ENCODE assay signal across 16 cellular contexts in genomic region chr14:74973905-74974363, GRCh38. TPM values are rescaled to one million over a fixed set of nuclear protein-coding genes. Genes with fewer than 3 reads are reported as not detected.
A peak's percentile ranks its signal among the peaks of the same experiment; 100 is the strongest.
DNase-seq lines count a peak whose midpoint lies in the region; ATAC-seq and TF ChIP-seq lines count a peak whose summit lies in the region.
"Had no signal": no experiment of that assay in that cellular context is flagged by ENCODE, and none has a peak within 500 bp of the region (broad histone marks: within the 10 kb centered on the region; RNA-seq: fewer than 3 reads in every experiment).

No MANE protein-coding gene starts in this region.

- H3K27me3 ChIP-seq in Caco-2 (replicated peaks; ENCODE audit: control insufficient read depth, insufficient read depth, low read length) (no peaks in the 10 kb centered on the region), IMR-90 (ENCODE audit: control insufficient read depth, insufficient read depth, low read length) (peaks cover 13% of the 10 kb centered on the region), endodermal cell (ENCODE audit: control insufficient read depth, insufficient read depth, low read length, poor library complexity, severe bottlenecking) (no peaks in the 10 kb centered on the region), neural progenitor cell (peaks cover 6% of the 10 kb centered on the region), spleen (replicated peaks in 1 of 7) (no peaks in the 10 kb centered on the region)
- H3K27me3 ChIP-seq: thyroid gland had no signal

- no peak overlapping the region for H2BK5ac ChIP-seq in IMR-90 (ENCODE audit: low read depth, low read length, poor library complexity, severe bottlenecking)

- H3K27ac ChIP-seq in IMR-90 (ENCODE audit: insufficient read depth, low read length) (no peak overlapping the region), endodermal cell (ENCODE audit: low read depth, low read length) (no peak overlapping the region), neural progenitor cell (no peak overlapping the region), spleen (peak overlapping the region in 1 of 8 donors; percentile 16)
- H3K27ac ChIP-seq: thyroid gland had no signal

- dilution Hi-C loops in IMR-90 (cut with HindIII; ENCODE audit: low sequenced_read_pairs, unreplicated experiment), result no loop called here

- H3K4me2 ChIP-seq in IMR-90 (ENCODE audit: low read depth, low read length) (no peak overlapping the region), neural progenitor cell (no peak overlapping the region)

- in situ Hi-C loops in IMR-90 (cut with MboI; ENCODE audit: low sequenced_read_pairs), result no loop called here

- CTCF ChIA-PET in Caco-2 (lab: Charles Lee), result interaction anchor here (1.4 kb wide), 1 partner anchor 24 kb away, joined by 3 read pairs; no protein-coding TSS in a partner anchor
- CTCF ChIA-PET in IMR-90 (lab: Yijun Ruan, JAX), result no interaction called here

- no peak overlapping the region for H4K91ac ChIP-seq in IMR-90 (ENCODE audit: insufficient read depth, low read depth, low read length)

- ATAC-seq in IMR-90 (ENCODE audit: low read depth) (no peak), HG02798 (IDR thresholded peaks at IDR 0.05; ENCODE audit: poor library complexity, unreplicated experiment) (no peak), GM21737 (IDR thresholded peaks at IDR 0.05; ENCODE audit: unreplicated experiment) (no peak)

- no peak overlapping the region for H3K56ac ChIP-seq in IMR-90 (ENCODE audit: extremely low read depth, insufficient read depth, low read length)

- no peak overlapping the region for H2BK15ac ChIP-seq in IMR-90 (ENCODE audit: low read depth, low read length)

- H3K18ac ChIP-seq in IMR-90 (ENCODE audit: low read depth, low read length), result no peak overlapping the region

- H3K4me3 Mint-ChIP-seq in Caco-2 (ENCODE audit: unreplicated experiment) (peak overlapping the region; percentile 39), endodermal cell (no peak overlapping the region), neural progenitor cell (peak overlapping the region; percentile 32)
- H3K4me3 Mint-ChIP-seq: activated CD4-positive, alpha-beta T cell treated with anti-CD3 and anti-CD28 coated beads, Interleukin-2, amount 10 ng/mL, durations not matched to agents 24 days and 14 days; memory B cell had no signal

- H3F3A ChIP-seq in neural progenitor cell (ENCODE audit: low read depth), result peaks cover 1% of the 10 kb centered on the region

- H2BK20ac ChIP-seq in IMR-90 (ENCODE audit: low read depth, low read length), result no peak overlapping the region

- H3K9me3 ChIP-seq in Caco-2 (no peaks in the 10 kb centered on the region), IMR-90 (ENCODE audit: control insufficient read depth, insufficient read depth, low read length) (no peaks in the 10 kb centered on the region), endodermal cell (ENCODE audit: control insufficient read depth, low read length) (no peaks in the 10 kb centered on the region), neural progenitor cell (ENCODE audit: low read depth) (no peaks in the 10 kb centered on the region), spleen (no peaks in the 10 kb centered on the region)
- H3K9me3 ChIP-seq: thyroid gland had no signal

- H3K9me1 ChIP-seq in IMR-90 (ENCODE audit: insufficient read depth, low read length), result 0 out of 2 replicates have a peak, but pooled peaks cover 3% of the 10 kb centered on the region

- TF ChIP-seq RAD21 in IMR-90 (IDR thresholded peaks at IDR 0.05; ENCODE audit: low read length), result no peak

- DNase-seq in Caco-2, result no peak
- DNase-seq in IMR-90, result no peak
- no peak for DNase-seq in endodermal cell
- DNase-seq in neural progenitor cell (ENCODE audit: low spot score), result no peak
- no peak for DNase-seq in spleen
- no peak for DNase-seq in OCI-M1 (lab: John Stamatoyannopoulos, UW)
- DNase-seq: activated CD8-positive, alpha-beta memory T cell treated with anti-CD3 and anti-CD28 coated beads, Interleukin-2, amount 50 U/mL, for 4 hours; NCI-H510A; retina; SHP77 had no signal

- H3K79me1 ChIP-seq in IMR-90 (ENCODE audit: low read depth in 1 of 2, low read length in 2 of 2), result no peaks in the 10 kb centered on the region

- peak overlapping the region; percentile 48; the same call in 1 of the 2 replicates for H2BK120ac ChIP-seq in IMR-90 (ENCODE audit: low read depth, low read length)

- TF ChIP-seq POLR2A in IMR-90 (IDR thresholded peaks at IDR 0.05; ENCODE audit: low read depth, low read length), result no peak
- no peak for TF ChIP-seq POLR2A in spleen (IDR thresholded peaks at IDR 0.05)

- intact Hi-C loops in Caco-2 (cut with micrococcal nuclease; ENCODE audit: unreplicated experiment), result loop anchor here (1.0 kb wide), 2 partner anchors 19 to 23 kb away; partner anchors contain the start of gene PGF
- intact Hi-C loops in IMR-90 (cut with micrococcal nuclease), result no loop called here
- intact Hi-C loops in spleen (cut with DNase I; ENCODE audit: low total_unique reads), result no loop called here

- POLR2A ChIA-PET in Caco-2 (lab: Charles Lee) (interaction anchor here (1.7 kb wide), 1 partner anchor 19 kb away, joined by 6 read pairs; the partner anchor contains the start of gene PGF), IMR-90 (lab: Charles Lee; ENCODE audit: unreplicated experiment) (no interaction called here)

- H3K4ac ChIP-seq in IMR-90 (ENCODE audit: low read depth, low read length), result no peak overlapping the region

- no peak overlapping the region for H3K23ac ChIP-seq in IMR-90 (ENCODE audit: low read depth, low read length)

- H3K79me2 ChIP-seq in neural progenitor cell (ENCODE audit: low read depth), result no peaks in the 10 kb centered on the region

- H3K14ac ChIP-seq in IMR-90 (replicated peaks; ENCODE audit: low read depth, low read length), result no peak overlapping the region

- H3K4me1 ChIP-seq in Caco-2 (peaks cover 37% of the 10 kb centered on the region), IMR-90 (ENCODE audit: control insufficient read depth, insufficient read depth, low read length) (no peaks in the 10 kb centered on the region), endodermal cell (ENCODE audit: control insufficient read depth, insufficient read depth, low read length) (peaks cover 8% of the 10 kb centered on the region), neural progenitor cell (peaks cover 22% of the 10 kb centered on the region), spleen (peaks cover 0 to 17% (median 12%) of the 10 kb centered on the region in 6 donors)

- H3K27me3 Mint-ChIP-seq in Caco-2 (ENCODE audit: insufficient read depth, unreplicated experiment), result no peaks in the 10 kb centered on the region
- peaks cover 2% of the 10 kb centered on the region for H3K27me3 Mint-ChIP-seq in endodermal cell (ENCODE audit: insufficient read depth)
- peaks cover 17% of the 10 kb centered on the region for H3K27me3 Mint-ChIP-seq in neural progenitor cell (ENCODE audit: insufficient read depth, low read depth)
- H3K27me3 Mint-ChIP-seq: memory B cell had no signal

- BruUV-seq in Caco-2 (replicated peaks; lab: Mats Ljungman, UMichigan) (no TSS peak), IMR-90 (replicated peaks; lab: Mats Ljungman, UMichigan) (no TSS peak)

- H2AK5ac ChIP-seq in IMR-90 (ENCODE audit: low read depth, low read length), result no peak overlapping the region

- H3K4me3 ChIP-seq in Caco-2 (ENCODE audit: low read depth, low read length) (no peak overlapping the region), IMR-90 (ENCODE audit: insufficient read depth, low read depth, low read length) (no peak overlapping the region), endodermal cell (ENCODE audit: low read length) (no peak overlapping the region), neural progenitor cell (no peak overlapping the region), spleen (no peak overlapping the region)
- H3K4me3 ChIP-seq: thyroid gland had no signal

- no peak overlapping the region for H4K5ac ChIP-seq in IMR-90 (ENCODE audit: low read depth, low read length)

- H4K8ac ChIP-seq in IMR-90 (ENCODE audit: low read depth in 2 of 2, low read length in 2 of 2), result no peak overlapping the region

- no peak overlapping the region for H2AFZ ChIP-seq in IMR-90 (replicated peaks; ENCODE audit: low read length, poor library complexity)
- H2AFZ ChIP-seq in neural progenitor cell (replicated peaks), result no peak overlapping the region

- H2AK9ac ChIP-seq in IMR-90 (replicated peaks; ENCODE audit: low read depth, low read length, poor library complexity), result no peak overlapping the region

- no peaks in the 10 kb centered on the region for H3K36me3 Mint-ChIP-seq in Caco-2 (ENCODE audit: insufficient read depth, unreplicated experiment)
- no peaks in the 10 kb centered on the region for H3K36me3 Mint-ChIP-seq in endodermal cell (ENCODE audit: low read depth)
- H3K36me3 Mint-ChIP-seq in neural progenitor cell, result no peaks in the 10 kb centered on the region
- H3K36me3 Mint-ChIP-seq: memory B cell had no signal

- H3K36me3 ChIP-seq in Caco-2 (ENCODE audit: control insufficient read depth, insufficient read depth, low read length) (no peaks in the 10 kb centered on the region), IMR-90 (ENCODE audit: control insufficient read depth, insufficient read depth, low read length) (no peaks in the 10 kb centered on the region), endodermal cell (ENCODE audit: control insufficient read depth, insufficient read depth, low read length) (no peaks in the 10 kb centered on the region), neural progenitor cell (no peaks in the 10 kb centered on the region), spleen (no peaks in the 10 kb centered on the region)
- H3K36me3 ChIP-seq: thyroid gland had no signal

- H3K4me1 Mint-ChIP-seq in Caco-2 (ENCODE audit: low read depth, unreplicated experiment) (peaks cover 12% of the 10 kb centered on the region), endodermal cell (peaks cover 15% of the 10 kb centered on the region), neural progenitor cell (peaks cover 49% of the 10 kb centered on the region)

- H3K27ac Mint-ChIP-seq in Caco-2 (ENCODE audit: unreplicated experiment) (peak overlapping the region; percentile 66), endodermal cell (peak overlapping the region; percentile 12), neural progenitor cell (peak overlapping the region; percentile 48)
- H3K27ac Mint-ChIP-seq: activated CD4-positive, alpha-beta T cell treated with anti-CD3 and anti-CD28 coated beads, Interleukin-2, amount 10 ng/mL, durations not matched to agents 24 days and 14 days; memory B cell had no signal

- 90% methylated on average over 2 of the region's 5 CpGs; no CpG with 5 or more reads in 1 of the 2 experiments for WGBS in IMR-90 (ENCODE audit: extremely low coverage in 2 of 2, insufficient read length in 1 of 2), 2 experiments
- 82 to 94% methylated on average over 2 to 5 of the region's 5 CpGs for WGBS in endodermal cell (ENCODE audit: insufficient coverage in 1 of 2, insufficient read length in 1 of 2), 2 experiments
- 89 to 94% (median 93%) methylated on average over 5 of the region's 5 CpGs for WGBS in spleen, 5 donors

- H4K20me1 ChIP-seq in IMR-90 (ENCODE audit: insufficient read depth, low read length) (no peaks in the 10 kb centered on the region), neural progenitor cell (ENCODE audit: low read depth) (no peaks in the 10 kb centered on the region)

- no peaks in the 10 kb centered on the region for H3K9me3 Mint-ChIP-seq in Caco-2 (ENCODE audit: unreplicated experiment)
- no peaks in the 10 kb centered on the region for H3K9me3 Mint-ChIP-seq in endodermal cell
- H3K9me3 Mint-ChIP-seq in neural progenitor cell, result no peaks in the 10 kb centered on the region
- H3K9me3 Mint-ChIP-seq: activated CD4-positive, alpha-beta T cell treated with anti-CD3 and anti-CD28 coated beads, Interleukin-2, amount 10 ng/mL, durations not matched to agents 24 days and 14 days; memory B cell had no signal

- TF ChIP-seq CTCF in Caco-2 (IDR thresholded peaks at IDR 0.05; ENCODE audit: insufficient read depth in 1 of 2, low read depth in 1 of 2, low read length in 1 of 2, severe bottlenecking in 1 of 2, unreplicated experiment in 1 of 2) (no peak), IMR-90 (conservative IDR thresholded peaks at IDR 0.05; ENCODE audit: low read depth, low read length) (no peak), endodermal cell (conservative IDR thresholded peaks at IDR 0.05) (no peak), neural progenitor cell (IDR thresholded peaks at IDR 0.05) (no peak), spleen (IDR thresholded peaks at IDR 0.05 in 8 of 11, conservative IDR thresholded peaks at IDR 0.05 in 3 of 11) (no peak)

- H3K9ac ChIP-seq in IMR-90 (ENCODE audit: low read depth, low read length) (no peak overlapping the region), endodermal cell (ENCODE audit: extremely low read depth, low read length, poor library complexity, severe bottlenecking) (no peak overlapping the region), neural progenitor cell (no peak overlapping the region)

RNA-seq across cellular contexts. Expression of gene PGF, which starts 18.5 kb away (rescaled TPM):
- 8.9 and 9.1 TPM in 2 replicates for total RNA-seq in Caco-2 (2022)
- total RNA-seq in IMR-90 (2012; rRNA removed), result 0.28 and 0.36 TPM in 2 replicates
- polyA plus RNA-seq in IMR-90 (2012; rRNA removed), result 0.39 and 0.42 TPM in 2 replicates
- polyA plus RNA-seq in IMR-90 (2012; cell fraction: cytosol; rRNA removed), result 0.21 and 1.0 TPM in 2 replicates
- polyA plus RNA-seq in IMR-90 (2012; cell fraction: nucleus; rRNA removed; ENCODE audit: low replicate concordance), result 0.28 and 0.52 TPM in 2 replicates
- total RNA-seq in endodermal cell, result 1 to 10 TPM; 5.0 to 7.6 TPM
- polyA plus RNA-seq in endodermal cell (2013, experiment 1 of 2), result 6.4 TPM
- 6.2 TPM for polyA plus RNA-seq in endodermal cell (2013, experiment 2 of 2)
- 1.0 and 2.1 TPM in 2 replicates for total RNA-seq in neural progenitor cell (ENCODE audit: low replicate concordance)
- 1 to 10 TPM; 2.2 to 7.7 (median 2.7) TPM for total RNA-seq in spleen
- polyA plus RNA-seq in spleen, result 1 to 10 TPM in 2 of 3 donors, under 1 TPM in 1; 0.87 to 6.2 (median 2.7) TPM
- polyA plus RNA-seq: neural cell had no signal

RNA-seq across cellular contexts. Expression of gene EIF2B2, which starts 28.8 kb away (rescaled TPM):
- 48.8 and 54.4 TPM in 2 replicates for total RNA-seq in Caco-2 (2022)
- 69.4 and 70.1 TPM in 2 replicates for total RNA-seq in IMR-90 (2012; rRNA removed)
- 63.6 and 73.9 TPM in 2 replicates for polyA plus RNA-seq in IMR-90 (2012; rRNA removed)
- 54.6 and 57.1 TPM in 2 replicates for polyA plus RNA-seq in IMR-90 (2012; cell fraction: cytosol; rRNA removed)
- polyA plus RNA-seq in IMR-90 (2012; cell fraction: nucleus; rRNA removed; ENCODE audit: low replicate concordance), result 33.1 and 55.7 TPM in 2 replicates
- total RNA-seq in endodermal cell, result 10 to 100 TPM; 35.0 to 41.6 TPM
- polyA plus RNA-seq in endodermal cell (2013, experiment 1 of 2), result 47.8 TPM
- polyA plus RNA-seq in endodermal cell (2013, experiment 2 of 2), result 43.8 TPM
- 26.9 and 29.7 TPM in 2 replicates for total RNA-seq in neural progenitor cell (ENCODE audit: low replicate concordance)
- 10 to 100 TPM; 18.7 to 38.1 (median 29.8) TPM for total RNA-seq in spleen
- polyA plus RNA-seq in spleen, result 10 to 100 TPM; 16.0 to 24.4 (median 22.8) TPM

RNA-seq across cellular contexts. Expression of gene RPS6KL1, which starts 50.9 kb away (rescaled TPM):
- total RNA-seq in Caco-2 (2022) (6.8 and 9.8 TPM in 2 replicates), IMR-90 (2012; rRNA removed) (0.72 and 1.1 TPM in 2 replicates), endodermal cell (10 to 100 TPM in 1 of 2 donors, 1 to 10 TPM in 1; 4.4 to 10.4 TPM), neural progenitor cell (ENCODE audit: low replicate concordance) (6.4 and 15.1 TPM in 2 replicates), spleen (10 to 100 TPM in 1 of 7 donors, 1 to 10 TPM in 6; 1.7 to 15.7 (median 5.7) TPM)
- polyA plus RNA-seq in IMR-90 (2012; rRNA removed) (1.2 and 1.7 TPM in 2 replicates), spleen (1 to 10 TPM; 3.3 to 4.6 (median 4.6) TPM)
- polyA plus RNA-seq in IMR-90 (2012; cell fraction: cytosol; rRNA removed), result 0.44 and 0.67 TPM in 2 replicates
- 3.6 and 5.3 TPM in 2 replicates for polyA plus RNA-seq in IMR-90 (2012; cell fraction: nucleus; rRNA removed; ENCODE audit: low replicate concordance)
- polyA plus RNA-seq in endodermal cell (2013, experiment 1 of 2), result 9.9 TPM
- 8.9 TPM for polyA plus RNA-seq in endodermal cell (2013, experiment 2 of 2)

Comparison
In these comparisons a context has a peak if more than half of its experiments do, and no peak if none do; other contexts are left out.
1. H3K27ac Mint-ChIP-seq: peak in every context shown above with its lines; median percentile 66 in Caco-2; 48 in neural progenitor cell; 12 in endodermal cell.